In the genomic region with DNA sequence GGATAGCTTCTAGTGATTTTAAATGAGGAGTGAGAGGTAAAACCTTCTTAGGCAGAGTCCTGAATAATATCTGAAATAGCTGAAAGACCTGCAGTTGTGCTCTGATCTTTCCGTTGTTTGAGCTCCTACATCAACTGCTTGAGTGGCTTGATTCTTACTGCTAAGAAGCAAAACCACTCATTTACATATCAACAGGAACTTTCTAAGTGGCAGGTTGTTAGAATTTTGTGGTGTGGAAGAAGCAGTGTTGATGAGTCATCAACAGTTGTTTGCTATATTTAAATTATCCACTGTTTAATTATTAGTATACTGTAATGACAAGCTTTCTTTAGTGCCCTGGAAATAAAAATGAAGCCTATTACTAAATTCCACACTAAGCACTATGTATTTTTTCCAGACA, we compare ENCODE assay signal across 18 cellular contexts.
DNase-seq lines count a peak whose midpoint lies in the region; ATAC-seq, FAIRE-seq and TF ChIP-seq lines count a peak whose summit lies in the region.
"Had no signal": no experiment of that assay in that cellular context is flagged by ENCODE, and none has a peak within 500 bp of the region (broad histone marks: within the 10 kb centered on the region; RNA-seq: fewer than 3 reads in every experiment).

No MANE protein-coding gene starts in this region.

- no peaks in the 10 kb centered on the region for H3K36me3 ChIP-seq in endothelial cell of umbilical vein (ENCODE audit: control insufficient read depth in 2 of 2, extremely low read depth in 1 of 2, insufficient read depth in 2 of 2, low read length in 2 of 2)
- no peaks in the 10 kb centered on the region for H3K36me3 ChIP-seq in GM23248 (ENCODE audit: low read depth)
- no peaks in the 10 kb centered on the region for H3K36me3 ChIP-seq in esophagus squamous epithelium

- WGBS in GM23248 (ENCODE audit: low coverage in 1 of 2, low lambda C conversion rate in 2 of 2, missing lambda C conversion rate in 2 of 2), 2 experiments, result 60 to 68% methylated on average over 1 of the region's 1 CpG
- WGBS in esophagus squamous epithelium, 2 donors, result 33 to 67% methylated on average over 1 of the region's 1 CpG

- no peak for FAIRE-seq in endothelial cell of umbilical vein (lab: Jason Lieb, UNC)

- TF ChIP-seq POLR2A in endothelial cell of umbilical vein (IDR thresholded peaks at IDR 0.05; ENCODE audit: low read depth, low read length) (no peak), esophagus squamous epithelium (IDR thresholded peaks at IDR 0.05) (no peak)

- H3K9ac ChIP-seq in endothelial cell of umbilical vein (replicated peaks; ENCODE audit: extremely low read depth, insufficient read depth, low read length) (no peak overlapping the region), GM23248 (no peak overlapping the region)

- no peaks in the 10 kb centered on the region for H3K36me3 Mint-ChIP-seq in activated naive CD4-positive, alpha-beta T cell treated with anti-CD3 and anti-CD28 coated beads, Interleukin-2, amount 10 ng/mL, durations not matched to agents 7 days and 5 days
- no peaks in the 10 kb centered on the region for H3K36me3 Mint-ChIP-seq in stimulated activated memory B cell treated with anti-CD40 and anti-IgM and Interleukin-4, amounts not matched to agents 10 μg/mL and 1 μg/mL and 100 μg/mL, for 72 hours
- H3K36me3 Mint-ChIP-seq: CD4-positive, CD25-positive, alpha-beta regulatory T cell had no signal

- no peak overlapping the region for H3K27ac ChIP-seq in endothelial cell of umbilical vein (ENCODE audit: insufficient read depth, low read depth, low read length)
- H3K27ac ChIP-seq in GM23248, result no peak overlapping the region
- H3K27ac ChIP-seq in esophagus squamous epithelium, result no peak overlapping the region

- DNase-seq in endothelial cell of umbilical vein (ENCODE audit: low read depth, low spot score), result no peak
- no peak for DNase-seq in activated naive CD4-positive, alpha-beta T cell treated with anti-CD3 and anti-CD28 coated beads, Interleukin-2, amount 10 ng/mL, durations not matched to agents 7 days and 5 days
- no peak for DNase-seq in GM23248
- no peak for DNase-seq in esophagus squamous epithelium (lab: John Stamatoyannopoulos, UW)
- DNase-seq: activated CD4-positive, alpha-beta T cell treated with anti-CD3 and anti-CD28 coated beads for 4 hours; activated naive CD4-positive, alpha-beta T cell; CD4-positive, CD25-positive, alpha-beta regulatory T cell; KBM-7; left ventricle myocardium superior; NCI-H345; occipital lobe; stimulated activated CD4-positive, alpha-beta T cell treated with anti-CD3 and anti-CD28 coated beads, Interleukin-1b, Interleukin-23, amount 100 ng/mL, for 48 hours; stimulated activated naive CD8-positive, alpha-beta T cell treated with anti-CD3 and anti-CD28 coated beads, Interleukin-15, Interleukin-2, amounts not matched to agents 100 U/mL and 50 U/mL, for 24 hours had no signal

- H2AFZ ChIP-seq in endothelial cell of umbilical vein (ENCODE audit: low read depth, low read length), result no peak overlapping the region
- H2AFZ ChIP-seq in GM23248, result no peak overlapping the region

- no peaks in the 10 kb centered on the region for H3K27me3 Mint-ChIP-seq in activated naive CD4-positive, alpha-beta T cell treated with anti-CD3 and anti-CD28 coated beads, Interleukin-2, amount 10 ng/mL, durations not matched to agents 7 days and 5 days
- no peaks in the 10 kb centered on the region for H3K27me3 Mint-ChIP-seq in stimulated activated memory B cell treated with anti-CD40 and anti-IgM and Interleukin-4, amounts not matched to agents 10 μg/mL and 1 μg/mL and 100 μg/mL, for 72 hours
- H3K27me3 Mint-ChIP-seq: CD4-positive, CD25-positive, alpha-beta regulatory T cell had no signal

- no peaks in the 10 kb centered on the region for H3K9me1 ChIP-seq in endothelial cell of umbilical vein (replicated peaks; ENCODE audit: control insufficient read depth, extremely low read depth, insufficient read depth, low read length)

- no peaks in the 10 kb centered on the region for H3K9me2 ChIP-seq in GM23248 (ENCODE audit: insufficient read depth)

- no TSS peak for BruUV-seq in endothelial cell of umbilical vein (replicated peaks; lab: Mats Ljungman, UMichigan)

- no peaks in the 10 kb centered on the region for H3F3A ChIP-seq in GM23248 (ENCODE audit: insufficient read depth)

- H3K4me2 ChIP-seq in endothelial cell of umbilical vein (ENCODE audit: insufficient read depth, low read length) (no peak overlapping the region), GM23248 (ENCODE audit: unreplicated experiment) (no peak overlapping the region)

- H3K4me1 ChIP-seq in endothelial cell of umbilical vein (ENCODE audit: control insufficient read depth, extremely low read depth, insufficient read depth, low read length) (no peaks in the 10 kb centered on the region), GM23248 (ENCODE audit: insufficient read depth) (no peaks in the 10 kb centered on the region), esophagus squamous epithelium (no peaks in the 10 kb centered on the region)

- in situ Hi-C loops in GM23248 (cut with MboI), result no loop called here

- H3K27me3 ChIP-seq in endothelial cell of umbilical vein (ENCODE audit: control insufficient read depth in 2 of 2, insufficient read depth in 2 of 2, low read length in 2 of 2), result no peaks in the 10 kb centered on the region
- H3K27me3 ChIP-seq in GM23248 (replicated peaks; ENCODE audit: insufficient read depth), result no peaks in the 10 kb centered on the region
- no peaks in the 10 kb centered on the region for H3K27me3 ChIP-seq in esophagus squamous epithelium

- ATAC-seq in GM18907 (IDR thresholded peaks at IDR 0.05; ENCODE audit: unreplicated experiment), result peak; percentile 74
- peak; percentile 60 for ATAC-seq in HG02610 (IDR thresholded peaks at IDR 0.05; ENCODE audit: unreplicated experiment)
- ATAC-seq in HG03520 (IDR thresholded peaks at IDR 0.05; ENCODE audit: unreplicated experiment), result peak; percentile 71
- ATAC-seq in stimulated activated memory B cell treated with anti-CD40 and anti-IgM and Interleukin-4, amounts not matched to agents 10 μg/mL and 1 μg/mL and 100 μg/mL, for 72 hours, result no peak
- ATAC-seq: left ventricle myocardium superior; Right ventricle myocardium inferior; stimulated activated naive CD8-positive, alpha-beta T cell treated with anti-CD3 and anti-CD28 coated beads, Interleukin-15, Interleukin-2, amounts not matched to agents 100 U/mL and 50 U/mL, for 24 hours had no signal

- CTCF ChIA-PET in endothelial cell of umbilical vein (lab: Charles Lee), result no interaction called here
- CTCF ChIA-PET in activated naive CD4-positive, alpha-beta T cell treated with anti-CD3 and anti-CD28 coated beads, Interleukin-2, amount 10 ng/mL, durations not matched to agents 7 days and 5 days (lab: Charles Lee), result interaction anchor here (0.8 kb wide), 1 partner anchor 1533 kb away, joined by 3 read pairs; no protein-coding TSS in a partner anchor

- H3K9me3 ChIP-seq in endothelial cell of umbilical vein (replicated peaks; ENCODE audit: control insufficient read depth, insufficient read depth, low read length) (peaks cover 2% of the 10 kb centered on the region), GM23248 (ENCODE audit: low read depth) (no peaks in the 10 kb centered on the region), esophagus squamous epithelium (no peaks in the 10 kb centered on the region)

- H3K4me1 Mint-ChIP-seq in activated naive CD4-positive, alpha-beta T cell treated with anti-CD3 and anti-CD28 coated beads, Interleukin-2, amount 10 ng/mL, durations not matched to agents 7 days and 5 days, result no peaks in the 10 kb centered on the region
- no peaks in the 10 kb centered on the region for H3K4me1 Mint-ChIP-seq in stimulated activated memory B cell treated with anti-CD40 and anti-IgM and Interleukin-4, amounts not matched to agents 10 μg/mL and 1 μg/mL and 100 μg/mL, for 72 hours
- H3K4me1 Mint-ChIP-seq: CD4-positive, CD25-positive, alpha-beta regulatory T cell had no signal

- POLR2A ChIA-PET in endothelial cell of umbilical vein (lab: Charles Lee), result no interaction called here

- H3K4me3 Mint-ChIP-seq in activated naive CD4-positive, alpha-beta T cell treated with anti-CD3 and anti-CD28 coated beads, Interleukin-2, amount 10 ng/mL, durations not matched to agents 7 days and 5 days, result no peak overlapping the region
- H3K4me3 Mint-ChIP-seq in stimulated activated memory B cell treated with anti-CD40 and anti-IgM and Interleukin-4, amounts not matched to agents 10 μg/mL and 1 μg/mL and 100 μg/mL, for 72 hours, result no peak overlapping the region
- H3K4me3 Mint-ChIP-seq: CD4-positive, CD25-positive, alpha-beta regulatory T cell had no signal

- TF ChIP-seq CTCF in endothelial cell of umbilical vein (IDR thresholded peaks at IDR 0.05; ENCODE audit: extremely low read depth in 1 of 2, insufficient read depth in 1 of 2, low read depth in 1 of 2, low read length in 2 of 2) (no peak), esophagus squamous epithelium (IDR thresholded peaks at IDR 0.05) (no peak)

- peaks cover 2% of the 10 kb centered on the region for H3K9me3 Mint-ChIP-seq in activated naive CD4-positive, alpha-beta T cell treated with anti-CD3 and anti-CD28 coated beads, Interleukin-2, amount 10 ng/mL, durations not matched to agents 7 days and 5 days
- H3K9me3 Mint-ChIP-seq in stimulated activated memory B cell treated with anti-CD40 and anti-IgM and Interleukin-4, amounts not matched to agents 10 μg/mL and 1 μg/mL and 100 μg/mL, for 72 hours, result peaks cover 6% of the 10 kb centered on the region

- no peaks in the 10 kb centered on the region for H4K20me1 ChIP-seq in endothelial cell of umbilical vein (replicated peaks; ENCODE audit: control insufficient read depth, extremely low read depth, insufficient read depth, low read length)
- no peaks in the 10 kb centered on the region for H4K20me1 ChIP-seq in GM23248 (ENCODE audit: insufficient read depth)

- H3K79me2 ChIP-seq in endothelial cell of umbilical vein (ENCODE audit: control insufficient read depth, insufficient read depth, low read length), result no peaks in the 10 kb centered on the region
- no peaks in the 10 kb centered on the region for H3K79me2 ChIP-seq in GM23248 (ENCODE audit: insufficient read depth)

- dilution Hi-C loops in endothelial cell of umbilical vein (cut with MboI; ENCODE audit: extremely low pct_ligation_motif_present, low sequenced_read_pairs), result no loop called here

- no peak overlapping the region for H3K4me3 ChIP-seq in endothelial cell of umbilical vein (replicated peaks in 1 of 3; ENCODE audit: insufficient read depth in 1 of 3, low read depth in 1 of 3, low read length in 3 of 3)
- no peak overlapping the region for H3K4me3 ChIP-seq in GM23248
- H3K4me3 ChIP-seq in esophagus squamous epithelium, result no peak overlapping the region

- H3K27ac Mint-ChIP-seq in activated naive CD4-positive, alpha-beta T cell treated with anti-CD3 and anti-CD28 coated beads, Interleukin-2, amount 10 ng/mL, durations not matched to agents 7 days and 5 days, result no peak overlapping the region
- no peak overlapping the region for H3K27ac Mint-ChIP-seq in stimulated activated memory B cell treated with anti-CD40 and anti-IgM and Interleukin-4, amounts not matched to agents 10 μg/mL and 1 μg/mL and 100 μg/mL, for 72 hours
- H3K27ac Mint-ChIP-seq: CD4-positive, CD25-positive, alpha-beta regulatory T cell had no signal

- intact Hi-C loops in endothelial cell of umbilical vein (cut with micrococcal nuclease), result no loop called here
- intact Hi-C loops in esophagus squamous epithelium (cut with DNase I), result no loop called here

TF ChIP-seq in endothelial cell of umbilical vein, 7 proteins besides CTCF, POLR2A, EP300 and RAD21 (continues in another document):
- TF ChIP-seq JUN (IDR thresholded peaks at IDR 0.05; ENCODE audit: borderline replicate concordance, insufficient read depth, insufficient read length, low read depth), result peak; percentile 25
